20 cellular contexts compared by ENCODE assay signal in genomic region chr22:30238136-30238535, GRCh38. TPM values are rescaled to one million over a fixed set of nuclear protein-coding genes. Genes with fewer than 3 reads are reported as not detected.
DNase-seq lines count a peak whose midpoint lies in the region; ATAC-seq and TF ChIP-seq lines count a peak whose summit lies in the region.
"Had no signal": no experiment of that assay in that cellular context is flagged by ENCODE, and none has a peak within 500 bp of the region (broad histone marks: within the 10 kb centered on the region; RNA-seq: fewer than 3 reads in every experiment).

No MANE protein-coding gene starts in this region.

- H3K4me1 Mint-ChIP-seq in activated CD4-positive, alpha-beta T cell treated with anti-CD3 and anti-CD28 coated beads, Interleukin-2, amount 10 ng/mL, durations not matched to agents 7 days and 5 days, result peaks cover 68% of the 10 kb centered on the region
- peaks cover 39% of the 10 kb centered on the region for H3K4me1 Mint-ChIP-seq in activated T-helper 1 cell treated with anti-CD3 and anti-CD28 coated beads, Interleukin-12 subunit alpha, Interleukin-12 subunit beta, Interleukin-2, Interleukin-4 antibody, amounts not matched to agents 30 ng/mL and 10 ng/mL and 1 ng/mL, durations not matched to agents 14 hours and 24 hours and 36 hours (ENCODE audit: low read depth)
- peaks cover 68% of the 10 kb centered on the region for H3K4me1 Mint-ChIP-seq in nephron progenitor cell

- no peak overlapping the region for H3K4me3 Mint-ChIP-seq in activated CD4-positive, alpha-beta T cell treated with anti-CD3 and anti-CD28 coated beads, Interleukin-2, amount 10 ng/mL, durations not matched to agents 7 days and 5 days
- H3K4me3 Mint-ChIP-seq in activated T-helper 1 cell treated with anti-CD3 and anti-CD28 coated beads, Interleukin-12 subunit alpha, Interleukin-12 subunit beta, Interleukin-2, Interleukin-4 antibody, amounts not matched to agents 30 ng/mL and 10 ng/mL and 1 ng/mL, durations not matched to agents 14 hours and 24 hours and 36 hours, result no peak overlapping the region
- no peak overlapping the region for H3K4me3 Mint-ChIP-seq in nephron progenitor cell
- H3K4me3 Mint-ChIP-seq: activated naive CD4-positive, alpha-beta T cell treated with anti-CD3 and anti-CD28 coated beads, Interleukin-2, amount 50 U/mL, for 24 hours had no signal

- H3K9ac ChIP-seq in smooth muscle cell (ENCODE audit: low read depth), result peak overlapping the region; percentile 40

- no peak for DNase-seq in activated CD4-positive, alpha-beta T cell treated with anti-CD3 and anti-CD28 coated beads, Interleukin-2, amount 10 ng/mL, durations not matched to agents 7 days and 5 days
- no peak for DNase-seq in activated CD4-positive, alpha-beta T cell treated with anti-CD3 and anti-CD28 coated beads, Interleukin-2, amount 50 U/mL, for 4 hours
- no peak for DNase-seq in activated T-helper 1 cell treated with anti-CD3 and anti-CD28 coated beads, Interleukin-12 subunit alpha, Interleukin-12 subunit beta, Interleukin-2, Interleukin-4 antibody, amounts not matched to agents 30 ng/mL and 10 ng/mL and 1 ng/mL, durations not matched to agents 14 hours and 24 hours and 36 hours (ENCODE audit: low spot score)
- DNase-seq in iris pigment epithelial cell (ENCODE audit: low read depth), result peak; percentile 38
- DNase-seq in smooth muscle cell (lab: John Stamatoyannopoulos, UW; ENCODE audit: unreplicated experiment), result no peak
- DNase-seq in nephron progenitor cell, result no peak
- DNase-seq: activated CD4-positive, alpha-beta T cell treated with anti-CD3 and anti-CD28 coated beads, Interleukin-2, amount 50 U/mL, for 1 hour; cortex of kidney; glutamatergic neuron; NCI-H146; NCI-H2171 treated with DMSO at 0.1 percent for 48 hours; NCI-H526 treated with DMSO at 0.1 percent for 48 hours; SHP77 had no signal

- peaks cover 24% of the 10 kb centered on the region for H3K36me3 Mint-ChIP-seq in activated CD4-positive, alpha-beta T cell treated with anti-CD3 and anti-CD28 coated beads, Interleukin-2, amount 10 ng/mL, durations not matched to agents 7 days and 5 days (ENCODE audit: low read depth)
- peaks cover 29% of the 10 kb centered on the region for H3K36me3 Mint-ChIP-seq in activated T-helper 1 cell treated with anti-CD3 and anti-CD28 coated beads, Interleukin-12 subunit alpha, Interleukin-12 subunit beta, Interleukin-2, Interleukin-4 antibody, amounts not matched to agents 30 ng/mL and 10 ng/mL and 1 ng/mL, durations not matched to agents 14 hours and 24 hours and 36 hours (ENCODE audit: low read depth)
- H3K36me3 Mint-ChIP-seq in nephron progenitor cell (ENCODE audit: low read depth), result no peaks in the 10 kb centered on the region

- H3K9me3 ChIP-seq in smooth muscle cell (replicated peaks; ENCODE audit: low read depth), result no peaks in the 10 kb centered on the region
- H3K9me3 ChIP-seq: mucosa of descending colon had no signal

- H3K4me3 ChIP-seq in smooth muscle cell, result no peak overlapping the region
- H3K4me3 ChIP-seq: mucosa of descending colon had no signal

- peak overlapping the region; percentile 15 for H3K4me2 ChIP-seq in smooth muscle cell

- TF ChIP-seq CTCF in smooth muscle cell (IDR thresholded peaks at IDR 0.05; ENCODE audit: borderline replicate concordance, insufficient read depth, poor library complexity, severe bottlenecking) (no peak), nephron progenitor cell (IDR thresholded peaks at IDR 0.05) (no peak)

- ATAC-seq in HG03025 (IDR thresholded peaks at IDR 0.05; ENCODE audit: low FRiP score, unreplicated experiment) (no peak), GM18520 (IDR thresholded peaks at IDR 0.05; ENCODE audit: unreplicated experiment) (no peak)

- H3K27ac ChIP-seq in smooth muscle cell (ENCODE audit: low read depth), result peak overlapping the region; percentile 94

- no peaks in the 10 kb centered on the region for H4K20me1 ChIP-seq in smooth muscle cell (ENCODE audit: low read depth)

- H3K27me3 Mint-ChIP-seq in activated CD4-positive, alpha-beta T cell treated with anti-CD3 and anti-CD28 coated beads, Interleukin-2, amount 10 ng/mL, durations not matched to agents 7 days and 5 days, result no peaks in the 10 kb centered on the region
- H3K27me3 Mint-ChIP-seq in activated T-helper 1 cell treated with anti-CD3 and anti-CD28 coated beads, Interleukin-12 subunit alpha, Interleukin-12 subunit beta, Interleukin-2, Interleukin-4 antibody, amounts not matched to agents 30 ng/mL and 10 ng/mL and 1 ng/mL, durations not matched to agents 14 hours and 24 hours and 36 hours (ENCODE audit: insufficient read depth), result no peaks in the 10 kb centered on the region
- H3K27me3 Mint-ChIP-seq in nephron progenitor cell (ENCODE audit: low read depth, poor library complexity), result peaks cover 11% of the 10 kb centered on the region
- H3K27me3 Mint-ChIP-seq: activated naive CD4-positive, alpha-beta T cell treated with anti-CD3 and anti-CD28 coated beads, Interleukin-2, amount 50 U/mL, for 24 hours had no signal

- CTCF ChIA-PET in activated CD4-positive, alpha-beta T cell treated with anti-CD3 and anti-CD28 coated beads, Interleukin-2, amount 10 ng/mL, durations not matched to agents 7 days and 5 days (lab: Charles Lee), result interaction anchor here (1.1 to 2.3 kb wide), 4 partner anchors 11 to 118 kb away, joined by 3 to 5 read pairs (median 4); no protein-coding TSS in a partner anchor

- no peaks in the 10 kb centered on the region for H3K36me3 ChIP-seq in smooth muscle cell (ENCODE audit: low read depth)

- H3K27me3 ChIP-seq in smooth muscle cell (ENCODE audit: low read depth), result no peaks in the 10 kb centered on the region

- H3K79me2 ChIP-seq in smooth muscle cell (ENCODE audit: low read depth), result peaks cover 7% of the 10 kb centered on the region

- 68% methylated on average over 9 of the region's 9 CpGs for WGBS in smooth muscle cell (ENCODE audit: low lambda C conversion rate)

- POLR2A ChIA-PET in activated CD4-positive, alpha-beta T cell treated with anti-CD3 and anti-CD28 coated beads, Interleukin-2, amount 10 ng/mL, durations not matched to agents 7 days and 5 days (lab: Charles Lee), result interaction anchor here (0.6 to 3.1 kb wide), 6 partner anchors 53 to 133 kb away, joined by 3 to 12 read pairs (median 4); no protein-coding TSS in a partner anchor

- H3K27ac Mint-ChIP-seq in activated CD4-positive, alpha-beta T cell treated with anti-CD3 and anti-CD28 coated beads, Interleukin-2, amount 10 ng/mL, durations not matched to agents 7 days and 5 days, result peak overlapping the region; percentile 60
- peak overlapping the region; percentile 65 for H3K27ac Mint-ChIP-seq in activated T-helper 1 cell treated with anti-CD3 and anti-CD28 coated beads, Interleukin-12 subunit alpha, Interleukin-12 subunit beta, Interleukin-2, Interleukin-4 antibody, amounts not matched to agents 30 ng/mL and 10 ng/mL and 1 ng/mL, durations not matched to agents 14 hours and 24 hours and 36 hours
- H3K27ac Mint-ChIP-seq in nephron progenitor cell, result no peak overlapping the region
- H3K27ac Mint-ChIP-seq: activated naive CD4-positive, alpha-beta T cell treated with anti-CD3 and anti-CD28 coated beads, Interleukin-2, amount 50 U/mL, for 24 hours had no signal

- peaks cover 28% of the 10 kb centered on the region for H3K4me1 ChIP-seq in smooth muscle cell (ENCODE audit: low read depth)

- no peaks in the 10 kb centered on the region for H3K9me3 Mint-ChIP-seq in activated CD4-positive, alpha-beta T cell treated with anti-CD3 and anti-CD28 coated beads, Interleukin-2, amount 10 ng/mL, durations not matched to agents 7 days and 5 days
- no peaks in the 10 kb centered on the region for H3K9me3 Mint-ChIP-seq in activated T-helper 1 cell treated with anti-CD3 and anti-CD28 coated beads, Interleukin-12 subunit alpha, Interleukin-12 subunit beta, Interleukin-2, Interleukin-4 antibody, amounts not matched to agents 30 ng/mL and 10 ng/mL and 1 ng/mL, durations not matched to agents 14 hours and 24 hours and 36 hours
- H3K9me3 Mint-ChIP-seq in nephron progenitor cell, result peaks cover 8% of the 10 kb centered on the region
- H3K9me3 Mint-ChIP-seq: activated naive CD4-positive, alpha-beta T cell treated with anti-CD3 and anti-CD28 coated beads, Interleukin-2, amount 50 U/mL, for 24 hours had no signal

- no peak overlapping the region for H2AFZ ChIP-seq in smooth muscle cell (ENCODE audit: low read depth)

- peaks cover 38% of the 10 kb centered on the region for H3F3A ChIP-seq in smooth muscle cell (ENCODE audit: low read depth)

- intact Hi-C loops in activated T-helper 1 cell treated with anti-CD3 and anti-CD28 coated beads, Interleukin-12 subunit alpha, Interleukin-12 subunit beta, Interleukin-2, Interleukin-4 antibody, amounts not matched to agents 30 ng/mL and 10 ng/mL and 1 ng/mL, durations not matched to agents 14 hours and 24 hours and 36 hours (cut with micrococcal nuclease), result no loop called here

RNA-seq across cellular contexts. Expression of gene LIF, which starts 8.4 kb away (rescaled TPM):
- 100 to 1,000 TPM; 102 to 103 TPM for total RNA-seq in activated CD4-positive, alpha-beta T cell treated with anti-CD3 and anti-CD28 coated beads, Interleukin-2, amount 10 ng/mL, durations not matched to agents 7 days and 5 days
- 450 and 455 TPM in 2 replicates for total RNA-seq in activated T-helper 1 cell treated with anti-CD3 and anti-CD28 coated beads, Interleukin-12 subunit alpha, Interleukin-12 subunit beta, Interleukin-2, Interleukin-4 antibody, amounts not matched to agents 30 ng/mL and 10 ng/mL and 1 ng/mL, durations not matched to agents 14 hours and 24 hours and 36 hours
- 29.9 and 40.6 TPM in 2 replicates for total RNA-seq in smooth muscle cell
- polyA plus RNA-seq in smooth muscle cell, result 28.9 and 31.2 TPM in 2 replicates

RNA-seq across cellular contexts. Expression of gene OSM, which starts 28.5 kb away (rescaled TPM):
- 10 to 100 TPM; 74.7 to 80.5 TPM for total RNA-seq in activated CD4-positive, alpha-beta T cell treated with anti-CD3 and anti-CD28 coated beads, Interleukin-2, amount 10 ng/mL, durations not matched to agents 7 days and 5 days
- total RNA-seq in activated T-helper 1 cell treated with anti-CD3 and anti-CD28 coated beads, Interleukin-12 subunit alpha, Interleukin-12 subunit beta, Interleukin-2, Interleukin-4 antibody, amounts not matched to agents 30 ng/mL and 10 ng/mL and 1 ng/mL, durations not matched to agents 14 hours and 24 hours and 36 hours, result 76.7 and 78.3 TPM in 2 replicates
- 0.27 and 1.5 TPM in 2 replicates for total RNA-seq in smooth muscle cell
- polyA plus RNA-seq in smooth muscle cell, result 0.14 and 1.0 TPM in 2 replicates
- total RNA-seq: bronchial epithelial cell, renal cortical epithelial cell had no signal
- polyA plus RNA-seq: BJ had no signal

RNA-seq across cellular contexts. Expression of gene CASTOR1, which starts 51.2 kb away (rescaled TPM):
- 10 to 100 TPM; 16.7 to 20.0 TPM for total RNA-seq in activated CD4-positive, alpha-beta T cell treated with anti-CD3 and anti-CD28 coated beads, Interleukin-2, amount 10 ng/mL, durations not matched to agents 7 days and 5 days
- 5.6 and 8.8 TPM in 2 replicates for total RNA-seq in activated T-helper 1 cell treated with anti-CD3 and anti-CD28 coated beads, Interleukin-12 subunit alpha, Interleukin-12 subunit beta, Interleukin-2, Interleukin-4 antibody, amounts not matched to agents 30 ng/mL and 10 ng/mL and 1 ng/mL, durations not matched to agents 14 hours and 24 hours and 36 hours
- total RNA-seq in smooth muscle cell, result 9.8 and 16.1 TPM in 2 replicates
- 21.8 and 22.6 TPM in 2 replicates for polyA plus RNA-seq in smooth muscle cell

Comparison
In these comparisons a context has a peak if more than half of its experiments do, and no peak if none do; other contexts are left out.
1. RNA of gene OSM, which starts 28.5 kb away (total RNA-seq): 74.7 to 80.5 TPM in activated CD4-positive, alpha-beta T cell treated with anti-CD3 and anti-CD28 coated beads, Interleukin-2, amount 10 ng/mL, durations not matched to agents 7 days and 5 days and 76.7 to 78.3 TPM in activated T-helper 1 cell treated with anti-CD3 and anti-CD28 coated beads, Interleukin-12 subunit alpha, Interleukin-12 subunit beta, Interleukin-2, Interleukin-4 antibody, amounts not matched to agents 30 ng/mL and 10 ng/mL and 1 ng/mL, durations not matched to agents 14 hours and 24 hours and 36 hours; 0.27 to 1.5 TPM in smooth muscle cell; every median in the first group is over 10 times any median in the second.